ENCODE assay signal across 8 cellular contexts in genomic region chr4:139656614-139657486, GRCh38. TPM values are rescaled to one million over a fixed set of nuclear protein-coding genes. Genes with fewer than 3 reads are reported as not detected.
DNase-seq lines count a peak whose midpoint lies in the region; ATAC-seq and TF ChIP-seq lines count a peak whose summit lies in the region.

No MANE protein-coding gene starts in this region.

- no TSS peak for BruUV-seq in PC-3 (replicated peaks; lab: Mats Ljungman, UMichigan)

- H4K20me1 ChIP-seq in GM23248 (ENCODE audit: insufficient read depth): no peaks in the 10 kb centered on the region
- H4K20me1 ChIP-seq in KMS-11 (ENCODE audit: insufficient read depth): no peaks in the 10 kb centered on the region
- H4K20me1 ChIP-seq in PC-3 (ENCODE audit: low read length): no peaks in the 10 kb centered on the region

- TF ChIP-seq EP300 in gastroesophageal sphincter (IDR thresholded peaks at IDR 0.05) (no peak), ovary (IDR thresholded peaks at IDR 0.05) (no peak)

- peak overlapping the region; percentile 81 for H2AFZ ChIP-seq in GM23248
- 0 out of 2 replicates have a peak overlapping the region, but pooled peaks have one; percentile 15 for H2AFZ ChIP-seq in KMS-11 (ENCODE audit: low read depth)
- peak overlapping the region; percentile 63 for H2AFZ ChIP-seq in PC-3 (ENCODE audit: low read length)

- H3K9me3 ChIP-seq in GM23248 (ENCODE audit: low read depth) (no peaks in the 10 kb centered on the region), PC-3 (ENCODE audit: low read length) (no peaks in the 10 kb centered on the region), gastroesophageal sphincter (no peaks in the 10 kb centered on the region), ovary (no peaks in the 10 kb centered on the region)

- peaks cover 24% of the 10 kb centered on the region for H3K4me1 Mint-ChIP-seq in activated naive CD4-positive, alpha-beta T cell treated with anti-CD3 and anti-CD28 coated beads for 36 hours (ENCODE audit: low read depth)

- DNase-seq in G401 (ENCODE audit: low spot score) (peak; percentile 84), GM23248 (peak; percentile 87), PC-3 (peak; percentile 80), ovary (peak; percentile 53 to 67 (median 59))
- DNase-seq in activated naive CD4-positive, alpha-beta T cell treated with anti-CD3 and anti-CD28 coated beads for 36 hours: peak; percentile 67

- H3K4me3 ChIP-seq in GM23248 (peak overlapping the region; percentile 61), KMS-11 (IDR thresholded peaks at IDR 0.05; ENCODE audit: insufficient read depth, low read depth, low read length) (no peak overlapping the region), PC-3 (ENCODE audit: low read length) (peak overlapping the region; percentile 53; the same call in 1 of the 2 replicates), gastroesophageal sphincter (no peak overlapping the region), ovary (no peak overlapping the region)

- CTCF ChIA-PET in PC-3 (lab: Charles Lee): interaction anchor here (0.6 to 1.6 kb wide), 10 partner anchors 9 to 347 kb away, joined by 3 to 10 read pairs (median 4); partner anchors contain the start of gene MGST2
- CTCF ChIA-PET in activated naive CD4-positive, alpha-beta T cell treated with anti-CD3 and anti-CD28 coated beads for 36 hours (lab: Charles Lee): interaction anchor here (0.6 to 10.0 kb wide), 34 partner anchors 9 to 1041 kb away, joined by 3 to 123 read pairs (median 4); partner anchors contain the start of gene MGST2

- H3K4me1 ChIP-seq in GM23248 (ENCODE audit: insufficient read depth) (peaks cover 11% of the 10 kb centered on the region), KMS-11 (ENCODE audit: low read depth, poor library complexity, severe bottlenecking) (peaks cover 6% of the 10 kb centered on the region), PC-3 (ENCODE audit: insufficient read depth, low read length) (peaks cover 14% of the 10 kb centered on the region), gastroesophageal sphincter (peaks cover 0 to 22% (median 10%) of the 10 kb centered on the region in 3 donors), ovary (ENCODE audit: insufficient read depth) (no peaks in the 10 kb centered on the region)

- H3K27me3 Mint-ChIP-seq in activated naive CD4-positive, alpha-beta T cell treated with anti-CD3 and anti-CD28 coated beads for 36 hours (ENCODE audit: low read depth): peaks cover 2% of the 10 kb centered on the region

- no peaks in the 10 kb centered on the region for H3K79me2 ChIP-seq in GM23248 (ENCODE audit: insufficient read depth)
- H3K79me2 ChIP-seq in KMS-11 (ENCODE audit: insufficient read depth, low read depth): no peaks in the 10 kb centered on the region
- no peaks in the 10 kb centered on the region for H3K79me2 ChIP-seq in PC-3 (ENCODE audit: low read length)

- H3K4me2 ChIP-seq in GM23248 (ENCODE audit: unreplicated experiment) (peak overlapping the region; percentile 85), KMS-11 (no peak overlapping the region), PC-3 (ENCODE audit: low read length) (peak overlapping the region; percentile 75)

- ATAC-seq in PC-3 (peak; percentile 87), gastroesophageal sphincter (peak; percentile 80), HG03025 (IDR thresholded peaks at IDR 0.05; ENCODE audit: low FRiP score, unreplicated experiment) (no peak)

- in situ Hi-C loops in G401 (cut with HindIII; ENCODE audit: low sequenced_read_pairs): no loop called here
- in situ Hi-C loops in GM23248 (cut with MboI): no loop called here

- 32% methylated on average over 13 of the region's 13 CpGs for WGBS in GM23248 (ENCODE audit: low coverage in 1 of 2, low lambda C conversion rate in 2 of 2, missing lambda C conversion rate in 2 of 2), 2 experiments
- 20 to 31% methylated on average over 5 to 13 of the region's 13 CpGs for WGBS in gastroesophageal sphincter (ENCODE audit: low coverage in 1 of 2), 2 donors
- WGBS in ovary, 3 donors: 23 to 30% (median 23%) methylated on average over 13 of the region's 13 CpGs

- peak overlapping the region; percentile 57 for H3K4me3 Mint-ChIP-seq in activated naive CD4-positive, alpha-beta T cell treated with anti-CD3 and anti-CD28 coated beads for 36 hours

- peak; percentile 96 for TF ChIP-seq CTCF in KMS-11 (conservative IDR thresholded peaks at IDR 0.05; ENCODE audit: low read depth, low read length)
- peak; percentile 72 for TF ChIP-seq CTCF in PC-3 (conservative IDR thresholded peaks at IDR 0.05; ENCODE audit: low read depth, low read length)
- peak; percentile 73 to 87 (median 80) for TF ChIP-seq CTCF in gastroesophageal sphincter (IDR thresholded peaks at IDR 0.05)
- peak; percentile 71 to 74 (median 71) for TF ChIP-seq CTCF in ovary (IDR thresholded peaks at IDR 0.05)

- intact Hi-C loops in PC-3 (cut with micrococcal nuclease) (loop anchor here (5.0 kb wide), 3 partner anchors 50 to 595 kb away; partner anchors contain the start of gene MAML3), ovary (cut with DNase I) (loop anchor here in 3 of 4 donors (10.0 kb wide), 3 partner anchors 498 to 668 kb away; partner anchors contain the start of gene MAML3 (in 1 of the 3))
- intact Hi-C loops in activated naive CD4-positive, alpha-beta T cell treated with anti-CD3 and anti-CD28 coated beads for 36 hours (cut with micrococcal nuclease): loop anchor here (1.0 to 10.0 kb wide), 17 partner anchors 8 to 867 kb away; partner anchors contain the start of genes ELMOD2, MGST2, NOCT and RAB33B

- peak overlapping the region; percentile 64; the same call in 1 of the 2 replicates for H3K27ac ChIP-seq in GM23248
- H3K27ac ChIP-seq in KMS-11: no peak overlapping the region
- H3K27ac ChIP-seq in PC-3 (ENCODE audit: low read length): 0 out of 2 replicates have a peak overlapping the region, but pooled peaks have one; percentile 30
- H3K27ac ChIP-seq in gastroesophageal sphincter: peak overlapping the region in 1 of 4 donors; percentile 33
- H3K27ac ChIP-seq in ovary: peak overlapping the region in 1 of 2 donors; percentile 25

- H3F3A ChIP-seq in GM23248 (ENCODE audit: insufficient read depth) (peaks cover 16% of the 10 kb centered on the region), PC-3 (ENCODE audit: low read length, unreplicated experiment) (no peaks in the 10 kb centered on the region)

- H3K27me3 ChIP-seq in GM23248 (replicated peaks; ENCODE audit: insufficient read depth) (no peaks in the 10 kb centered on the region), KMS-11 (ENCODE audit: insufficient read depth, low read depth) (no peaks in the 10 kb centered on the region), PC-3 (ENCODE audit: low read length) (no peaks in the 10 kb centered on the region), gastroesophageal sphincter (no peaks in the 10 kb centered on the region), ovary (no peaks in the 10 kb centered on the region)

- TF ChIP-seq POLR2A in gastroesophageal sphincter (IDR thresholded peaks at IDR 0.05) (no peak), ovary (IDR thresholded peaks at IDR 0.05) (no peak)

- H3K9me3 Mint-ChIP-seq in activated naive CD4-positive, alpha-beta T cell treated with anti-CD3 and anti-CD28 coated beads for 36 hours: no peaks in the 10 kb centered on the region

- H3K36me3 ChIP-seq in GM23248 (ENCODE audit: low read depth) (no peaks in the 10 kb centered on the region), KMS-11 (ENCODE audit: insufficient read depth) (no peaks in the 10 kb centered on the region), PC-3 (ENCODE audit: low read depth, low read length) (no peaks in the 10 kb centered on the region), gastroesophageal sphincter (no peaks in the 10 kb centered on the region), ovary (no peaks in the 10 kb centered on the region)

- peak overlapping the region; percentile 49 for H3K9ac ChIP-seq in GM23248
- H3K9ac ChIP-seq in KMS-11: no peak overlapping the region
- no peak overlapping the region for H3K9ac ChIP-seq in PC-3 (ENCODE audit: low read length)

- POLR2A ChIA-PET in PC-3 (lab: Charles Lee; ENCODE audit: unreplicated experiment): interaction anchor here (0.6 to 0.7 kb wide), 4 partner anchors 9 to 409 kb away, joined by 3 to 5 read pairs (median 3); partner anchors contain the start of gene MGST2

- H3K27ac Mint-ChIP-seq in activated naive CD4-positive, alpha-beta T cell treated with anti-CD3 and anti-CD28 coated beads for 36 hours: peak overlapping the region; percentile 83

- no peaks in the 10 kb centered on the region for H3K36me3 Mint-ChIP-seq in activated naive CD4-positive, alpha-beta T cell treated with anti-CD3 and anti-CD28 coated beads for 36 hours (ENCODE audit: low read depth)

- H3K9me2 ChIP-seq in GM23248 (ENCODE audit: insufficient read depth) (no peaks in the 10 kb centered on the region), PC-3 (replicated peaks; ENCODE audit: low read length) (no peaks in the 10 kb centered on the region)

RNA-seq across cellular contexts. Expression of gene MGST2, which starts 8.8 kb away (rescaled TPM):
- total RNA-seq in G401 (2014; rRNA removed; shearing (Covaris generic)): not detected in 2 replicates
- 2.0 and 7.5 TPM in 2 replicates for total RNA-seq in GM23248 (2014; rRNA removed; shearing (Covaris generic))
- polyA plus RNA-seq in GM23248 (2016; fragmentation: Nextera tagmentation; extraction: Ambion mirVana) (17.9 and 18.1 TPM in 2 replicates), ovary (10 to 100 TPM; 46.0 to 76.5 TPM)
- total RNA-seq in PC-3 (2014; rRNA removed) (31.6 and 39.0 TPM in 2 replicates), gastroesophageal sphincter (10 to 100 TPM; 26.5 to 53.9 (median 38.5) TPM), ovary (10 to 100 TPM; 14.5 to 64.9 (median 28.1) TPM)
- 1 to 10 TPM; 5.4 to 6.2 TPM for total RNA-seq in activated naive CD4-positive, alpha-beta T cell treated with anti-CD3 and anti-CD28 coated beads for 36 hours

Comparison
In these comparisons a context has a peak if more than half of its experiments do, and no peak if none do; other contexts are left out.
1. H2AFZ ChIP-seq: peak in every context shown above with its lines; median percentile 81 in GM23248; 63 in PC-3; 15 in KMS-11.
2. H3K4me3 ChIP-seq: peak in GM23248 (single experiment) and PC-3 (single experiment); none in KMS-11 (single experiment), gastroesophageal sphincter (0 of 2) and ovary (single experiment).
3. Peak in every context shown above with its lines, with median percentiles within 50 percentile points of each other: DNase-seq and CTCF ChIP-seq.